Comparison of ENCODE assay signal across 20 cellular contexts in the genomic region with DNA sequence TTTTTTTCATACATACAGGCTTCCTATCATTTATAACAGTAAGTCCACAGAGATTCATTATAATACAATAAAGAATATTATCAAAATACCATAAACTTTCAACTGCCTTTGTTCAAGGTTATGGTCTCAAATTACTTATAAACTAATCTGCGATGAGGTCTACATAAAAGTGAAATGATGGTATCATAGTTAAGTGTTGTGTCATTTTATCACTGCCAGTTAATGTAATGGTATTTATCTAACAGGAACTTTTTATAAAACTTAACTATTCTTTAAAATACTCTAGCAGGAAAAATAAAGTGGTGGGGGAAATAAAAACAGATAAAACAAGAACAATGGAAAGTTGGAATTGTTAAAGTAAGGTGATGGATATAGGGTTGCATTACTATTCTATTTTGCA.
"Had no signal": no experiment of that assay in that cellular context is flagged by ENCODE, and none has a peak within 500 bp of the region (broad histone marks: within the 10 kb centered on the region; RNA-seq: fewer than 3 reads in every experiment).

No MANE protein-coding gene starts in this region.

- H3K9ac ChIP-seq: SK-N-SH had no signal

- ATAC-seq: Panc1, PC-3 had no signal

- H3K9me2 ChIP-seq: SK-N-SH had no signal

- H3K27ac ChIP-seq: RWPE1 had no signal

- DNase-seq: Karpas-422, KG1, MM.1S, NCI-H1092 treated with DMSO at 0.1 percent for 48 hours, NCI-H1436, NCI-H187, NCI-H2029, NCI-H2081 treated with DMSO at 0.1 percent for 48 hours, NCI-H2171, NCI-H226, NCI-H446, NCI-H510A, NCI-H524 treated with DMSO at 0.1 percent for 48 hours, NCI-H69, NCI-H774, PC-3, SHP77, SK-N-SH had no signal

- H3K9me3 ChIP-seq: SK-N-SH had no signal

- H3K4me2 ChIP-seq: SK-N-SH had no signal
